ENCODE assay signal across 1 cellular context in genomic region chr11:119178166-119178680, GRCh38.
TF ChIP-seq lines count a peak whose summit lies in the region.

No MANE protein-coding gene starts in this region.

TF ChIP-seq in endothelial cell of umbilical vein, 7 proteins besides CTCF, POLR2A, EP300 and RAD21:
- TF ChIP-seq MAX (IDR thresholded peaks at IDR 0.05; ENCODE audit: insufficient read depth, insufficient read length) (no peak), MYC (IDR thresholded peaks at IDR 0.05; ENCODE audit: low read depth, low read length) (no peak), POLR2AphosphoS5 (IDR thresholded peaks at IDR 0.05; ENCODE audit: insufficient read depth, low read depth, low read length) (no peak), EZH2 (IDR thresholded peaks at IDR 0.05; ENCODE audit: borderline replicate concordance, low read depth, low read length, severe bottlenecking) (no peak), GATA2 (IDR thresholded peaks at IDR 0.05; ENCODE audit: insufficient read depth, insufficient read length, low read depth, low read length) (no peak), JUN (IDR thresholded peaks at IDR 0.05; ENCODE audit: borderline replicate concordance, insufficient read depth, insufficient read length, low read depth) (no peak), FOS (IDR thresholded peaks at IDR 0.05; ENCODE audit: borderline replicate concordance, insufficient read depth, low read length) (no peak)
